In genomic region chr6:24228681-24229255, GRCh38 we compare ENCODE assay signal across 11 cellular contexts.
DNase-seq lines count a peak whose midpoint lies in the region; ATAC-seq and TF ChIP-seq lines count a peak whose summit lies in the region.
"Had no signal": no experiment of that assay in that cellular context is flagged by ENCODE, and none has a peak within 500 bp of the region (broad histone marks: within the 10 kb centered on the region; RNA-seq: fewer than 3 reads in every experiment).

No MANE protein-coding gene starts in this region.

- DNase-seq in AML-193 (lab: John Stamatoyannopoulos, UW): peak; percentile 39 to 43
- DNase-seq in HCEC 1CT: peak; percentile 88
- peak; percentile 3 for DNase-seq in RWPE1 (ENCODE audit: low spot score)
- peak; percentile 74 for DNase-seq in kidney glomerular epithelial cell (lab: John Stamatoyannopoulos, UW)
- no peak for DNase-seq in activated gamma-delta T cell (lab: John Stamatoyannopoulos, UW)
- no peak for DNase-seq in posterior vena cava (ENCODE audit: low spot score)
- no peak for DNase-seq in SHP77 (lab: John Stamatoyannopoulos, UW)
- DNase-seq: endodermal cell, NCI-H2029, occipital lobe had no signal

- no peak overlapping the region for H3K27ac ChIP-seq in RWPE1

- TF ChIP-seq CTCF in RWPE1 (conservative IDR thresholded peaks at IDR 0.05; ENCODE audit: low read depth): no peak

- intact Hi-C loops in posterior vena cava (cut with DNase I): no loop called here

- CTCF ChIA-PET in RWPE1 (lab: Yijun Ruan, JAX): no interaction called here

- ATAC-seq in HG03460 (IDR thresholded peaks at IDR 0.05; ENCODE audit: unreplicated experiment): no peak

- POLR2A ChIA-PET in RWPE1 (lab: Yijun Ruan, JAX; ENCODE audit: low non-redundant PET): no interaction called here

Comparison
In these comparisons a context has a peak if more than half of its experiments do, and no peak if none do; other contexts are left out.
1. DNase-seq: peak in AML-193 (2 of 2), HCEC 1CT (single experiment), RWPE1 (single experiment) and kidney glomerular epithelial cell (single experiment); none in activated gamma-delta T cell (single experiment), posterior vena cava (single experiment) and SHP77 (0 of 2).